ENCODE assay signal across 10 cellular contexts in the genomic region with DNA sequence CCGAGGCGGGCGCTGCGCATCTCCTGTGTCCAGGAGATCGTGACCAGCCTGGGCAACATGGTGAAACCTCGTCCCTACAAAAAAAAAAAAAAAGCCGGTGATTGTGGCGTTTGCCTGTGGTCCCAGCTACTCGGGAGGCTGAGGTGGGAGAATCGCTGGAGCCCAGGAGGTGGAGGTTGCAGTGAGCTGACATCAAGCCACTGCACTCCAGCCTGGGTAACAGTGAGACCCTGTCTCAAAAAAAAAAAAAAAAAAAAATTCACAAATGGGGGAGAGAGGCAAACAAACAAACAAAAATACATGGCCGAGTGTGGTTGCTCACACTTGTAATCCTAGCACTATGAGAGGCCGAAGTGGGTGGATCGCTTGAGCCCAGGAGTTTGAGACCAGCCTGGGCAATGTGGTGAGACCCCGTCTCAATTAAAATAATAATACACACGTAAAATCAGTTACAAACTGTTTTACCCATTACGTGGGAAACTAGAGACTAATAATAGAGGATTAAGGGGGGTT. TPM values are rescaled to one million over a fixed set of nuclear protein-coding genes. Genes with fewer than 3 reads are reported as not detected.
DNase-seq lines count a peak whose midpoint lies in the region; ATAC-seq, FAIRE-seq and TF ChIP-seq lines count a peak whose summit lies in the region.
"Had no signal": no experiment of that assay in that cellular context is flagged by ENCODE, and none has a peak within 500 bp of the region (broad histone marks: within the 10 kb centered on the region; RNA-seq: fewer than 3 reads in every experiment).

No MANE protein-coding gene starts in this region.

- peak overlapping the region; percentile 96 for H3K27ac ChIP-seq in layer of hippocampus (ENCODE audit: low read depth, low read length)
- H3K27ac ChIP-seq in testis: peak overlapping the region; percentile 97

- 9 to 16% methylated on average over 16 of the region's 16 CpGs for WGBS in testis, 2 donors

- intact Hi-C loops in activated CD4-positive, alpha-beta T cell treated with anti-CD3 and anti-CD28 coated beads for 36 hours (cut with DNase I, micrococcal nuclease): loop anchor here (5.0 kb wide), 2 partner anchors 205 to 260 kb away; a partner anchor contains a TSS
- intact Hi-C loops in testis (cut with DNase I; ENCODE audit: low total_unique reads): no loop called here

- peaks cover 6% of the 10 kb centered on the region for H3K4me1 ChIP-seq in testis

- FAIRE-seq in frontal cortex (lab: Jason Lieb, UNC): no peak
- no peak for FAIRE-seq in HTR-8/SVneo (lab: Jason Lieb, UNC)

- H3K27ac Mint-ChIP-seq in activated CD4-positive, alpha-beta T cell treated with anti-CD3 and anti-CD28 coated beads for 36 hours: peak overlapping the region; percentile 94
- peak overlapping the region; percentile 94 for H3K27ac Mint-ChIP-seq in activated naive CD8-positive, alpha-beta T cell treated with anti-CD3 and anti-CD28 coated beads, Interleukin-2, amount 50 U/mL, for 24 hours

- ATAC-seq in activated CD4-positive, alpha-beta T cell treated with anti-CD3 and anti-CD28 coated beads for 36 hours: no peak
- no peak for ATAC-seq in activated naive CD8-positive, alpha-beta T cell treated with anti-CD3 and anti-CD28 coated beads, Interleukin-2, amount 50 U/mL, for 24 hours
- no peak for ATAC-seq in GM18907 (IDR thresholded peaks at IDR 0.05; ENCODE audit: unreplicated experiment)

- DNase-seq in activated CD4-positive, alpha-beta T cell treated with anti-CD3 and anti-CD28 coated beads for 36 hours: no peak
- DNase-seq in activated CD4-positive, alpha-beta T cell treated with anti-CD3 and anti-CD28 coated beads, Interleukin-2, amount 50 U/mL, for 48 hours: no peak
- DNase-seq in activated naive CD8-positive, alpha-beta T cell treated with anti-CD3 and anti-CD28 coated beads, Interleukin-2, amount 50 U/mL, for 24 hours: no peak
- DNase-seq in testis (no peak), frontal cortex (ENCODE audit: low spot score in 2 of 2) (no peak), HTR-8/SVneo (ENCODE audit: insufficient read length, low spot score) (no peak)

- TF ChIP-seq POLR2A in testis (IDR thresholded peaks at IDR 0.05): no peak

- H3K9me3 Mint-ChIP-seq in activated CD4-positive, alpha-beta T cell treated with anti-CD3 and anti-CD28 coated beads for 36 hours (ENCODE audit: low read depth): no peaks in the 10 kb centered on the region
- no peaks in the 10 kb centered on the region for H3K9me3 Mint-ChIP-seq in activated naive CD8-positive, alpha-beta T cell treated with anti-CD3 and anti-CD28 coated beads, Interleukin-2, amount 50 U/mL, for 24 hours

- peaks cover 25% of the 10 kb centered on the region for H3K36me3 Mint-ChIP-seq in activated CD4-positive, alpha-beta T cell treated with anti-CD3 and anti-CD28 coated beads for 36 hours (ENCODE audit: low read depth)
- H3K36me3 Mint-ChIP-seq in activated naive CD8-positive, alpha-beta T cell treated with anti-CD3 and anti-CD28 coated beads, Interleukin-2, amount 50 U/mL, for 24 hours (ENCODE audit: low read depth): peaks cover 18% of the 10 kb centered on the region

- no peaks in the 10 kb centered on the region for H3K27me3 ChIP-seq in layer of hippocampus (ENCODE audit: control insufficient read depth, insufficient read depth, low read length)
- H3K27me3 ChIP-seq in testis: no peaks in the 10 kb centered on the region

- no peaks in the 10 kb centered on the region for H3K36me3 ChIP-seq in testis (ENCODE audit: low read depth, missing control alignments)

- TF ChIP-seq CTCF in testis (IDR thresholded peaks at IDR 0.05): no peak

- peak overlapping the region; percentile 99 for H3K4me3 Mint-ChIP-seq in activated CD4-positive, alpha-beta T cell treated with anti-CD3 and anti-CD28 coated beads for 36 hours
- H3K4me3 Mint-ChIP-seq in activated naive CD8-positive, alpha-beta T cell treated with anti-CD3 and anti-CD28 coated beads, Interleukin-2, amount 50 U/mL, for 24 hours: peak overlapping the region; percentile 97

- peaks cover 43% of the 10 kb centered on the region for H3K4me1 Mint-ChIP-seq in activated CD4-positive, alpha-beta T cell treated with anti-CD3 and anti-CD28 coated beads for 36 hours
- peaks cover 37% of the 10 kb centered on the region for H3K4me1 Mint-ChIP-seq in activated naive CD8-positive, alpha-beta T cell treated with anti-CD3 and anti-CD28 coated beads, Interleukin-2, amount 50 U/mL, for 24 hours

- H3K27me3 Mint-ChIP-seq in activated CD4-positive, alpha-beta T cell treated with anti-CD3 and anti-CD28 coated beads for 36 hours: no peaks in the 10 kb centered on the region
- H3K27me3 Mint-ChIP-seq in activated naive CD8-positive, alpha-beta T cell treated with anti-CD3 and anti-CD28 coated beads, Interleukin-2, amount 50 U/mL, for 24 hours: no peaks in the 10 kb centered on the region

- POLR2A ChIA-PET in activated CD4-positive, alpha-beta T cell treated with anti-CD3 and anti-CD28 coated beads for 36 hours (lab: Charles Lee): interaction anchor here (0.6 kb wide), 1 partner anchor 24 kb away, joined by 4 read pairs; no protein-coding TSS in a partner anchor

- H3K9me3 ChIP-seq in testis: no peaks in the 10 kb centered on the region

- peak overlapping the region; percentile 86 to 87 for H3K4me3 ChIP-seq in testis

- CTCF ChIA-PET in activated CD4-positive, alpha-beta T cell treated with anti-CD3 and anti-CD28 coated beads for 36 hours (lab: Charles Lee): interaction anchor here (0.6 to 12.6 kb wide), 8 partner anchors 10 to 252 kb away, joined by 3 to 88 read pairs (median 3); no protein-coding TSS in a partner anchor

RNA-seq across cellular contexts. Expression of a gene that starts 0.8 kb away (rescaled TPM):
- 10 to 100 TPM; 13.8 to 15.2 TPM for total RNA-seq in activated CD4-positive, alpha-beta T cell treated with anti-CD3 and anti-CD28 coated beads for 36 hours
- total RNA-seq in testis (10 to 100 TPM in 1 of 2 donors, 1 to 10 TPM in 1; 9.5 to 17.9 TPM), frontal cortex (33.8 TPM)
- 19.7 TPM for polyA plus RNA-seq in testis (ENCODE audit: insufficient read depth, low read depth, low replicate concordance)

RNA-seq across cellular contexts. Expression of a gene that starts 0.9 kb away (rescaled TPM):
- total RNA-seq in activated CD4-positive, alpha-beta T cell treated with anti-CD3 and anti-CD28 coated beads for 36 hours: 10 to 100 TPM; 39.2 to 40.9 TPM
- total RNA-seq in testis (10 to 100 TPM; 50.0 to 52.7 TPM), frontal cortex (60.3 TPM)
- 29.3 TPM for polyA plus RNA-seq in testis (ENCODE audit: insufficient read depth, low read depth, low replicate concordance)

RNA-seq across cellular contexts. Expression of a gene that starts 55.0 kb away (rescaled TPM):
- total RNA-seq in activated CD4-positive, alpha-beta T cell treated with anti-CD3 and anti-CD28 coated beads for 36 hours: not detected
- total RNA-seq in testis: 10 to 100 TPM in 1 of 2 donors, 1 to 10 TPM in 1; 3.2 to 14.3 TPM
- 11.1 TPM for polyA plus RNA-seq in testis (ENCODE audit: insufficient read depth, low read depth, low replicate concordance)
- total RNA-seq in frontal cortex: 2.0 TPM
- total RNA-seq: Daoy, RPMI7951 had no signal
